Comparison of ENCODE assay signal across 18 cellular contexts in the genomic region with DNA sequence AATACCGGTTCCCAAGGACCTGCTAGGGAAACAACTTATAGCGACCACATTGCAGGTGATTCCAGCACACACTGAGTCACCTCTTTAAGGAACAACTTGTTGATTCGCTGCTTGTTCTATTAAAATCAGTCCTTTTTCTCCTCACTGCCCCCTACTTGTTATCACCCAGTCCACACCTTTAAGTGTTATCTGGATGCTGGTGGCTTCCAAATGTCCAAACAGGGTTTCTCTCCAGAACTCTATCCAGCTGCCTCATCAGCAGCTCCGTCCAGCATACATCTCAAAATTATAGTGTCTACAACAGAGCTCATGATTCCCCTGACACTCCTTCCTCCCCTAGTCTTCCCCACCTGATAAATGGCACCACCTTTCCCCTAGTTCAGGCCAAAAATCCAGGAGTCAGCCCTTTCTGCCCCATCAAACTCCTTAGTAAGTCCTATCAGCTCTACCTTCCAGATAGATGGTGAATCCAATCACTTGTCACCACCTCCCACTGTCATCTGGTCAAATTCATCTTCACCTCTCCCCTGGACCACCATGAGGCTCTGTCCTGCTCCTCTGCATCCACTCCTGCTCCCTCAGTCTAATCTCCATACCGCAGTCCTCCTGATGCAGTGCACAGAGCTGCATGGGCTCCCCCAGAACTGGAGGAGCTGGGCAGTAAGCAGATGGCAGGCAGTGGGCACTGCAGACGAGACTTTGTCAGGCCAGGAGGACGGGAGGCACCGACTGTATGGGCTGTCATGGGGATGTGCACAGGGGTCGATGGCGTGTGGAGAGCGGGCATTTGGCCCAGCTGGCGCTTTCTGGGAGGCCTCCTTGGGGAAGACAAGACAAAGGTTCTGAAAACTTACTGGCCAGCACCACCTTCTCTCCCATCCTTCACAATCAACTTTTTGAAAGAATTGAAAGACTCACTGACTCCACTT. TPM values are rescaled to one million over a fixed set of nuclear protein-coding genes. Genes with fewer than 3 reads are reported as not detected.
DNase-seq lines count a peak whose midpoint lies in the region; ATAC-seq, FAIRE-seq and TF ChIP-seq lines count a peak whose summit lies in the region.
"Had no signal": no experiment of that assay in that cellular context is flagged by ENCODE, and none has a peak within 500 bp of the region (broad histone marks: within the 10 kb centered on the region; RNA-seq: fewer than 3 reads in every experiment).

No MANE protein-coding gene starts in this region.

- POLR2A ChIA-PET in CD4-positive, alpha-beta T cell (lab: Charles Lee): interaction anchor here (0.7 to 17.1 kb wide), 7 partner anchors 10 to 53 kb away, joined by 3 to 392 read pairs (median 3); a partner anchor contains a TSS
- POLR2A ChIA-PET in activated CD4-positive, alpha-beta memory T cell treated with anti-CD3 and anti-CD28 coated beads, Interleukin-2, amount 10 ng/mL, durations not matched to agents 7 days and 5 days (lab: Charles Lee): interaction anchor here (1.3 to 28.9 kb wide), 7 partner anchors 8 to 190 kb away, joined by 3 to 1195 read pairs (median 603); a partner anchor contains a TSS

- H3K4me3 Mint-ChIP-seq in CD4-positive, alpha-beta T cell: no peak overlapping the region
- no peak overlapping the region for H3K4me3 Mint-ChIP-seq in activated CD4-positive, alpha-beta memory T cell treated with anti-CD3 and anti-CD28 coated beads, Interleukin-2, amount 10 ng/mL, durations not matched to agents 7 days and 5 days
- H3K4me3 Mint-ChIP-seq in memory B cell (peak overlapping the region; percentile 15), chondrocyte (ENCODE audit: unreplicated experiment) (no peak overlapping the region)

- no peak for ATAC-seq in CD4-positive, alpha-beta T cell (ENCODE audit: poor library complexity)
- no peak for ATAC-seq in memory B cell (ENCODE audit: low read depth)
- ATAC-seq in mucosa of descending colon: no peak

- H3K27ac Mint-ChIP-seq in CD4-positive, alpha-beta T cell: peak overlapping the region; percentile 83
- peak overlapping the region; percentile 99 for H3K27ac Mint-ChIP-seq in activated CD4-positive, alpha-beta memory T cell treated with anti-CD3 and anti-CD28 coated beads, Interleukin-2, amount 10 ng/mL, durations not matched to agents 7 days and 5 days
- H3K27ac Mint-ChIP-seq in memory B cell (peak overlapping the region; percentile 88), chondrocyte (ENCODE audit: unreplicated experiment) (no peak overlapping the region)

- no peak overlapping the region for H3K4me3 ChIP-seq in mucosa of descending colon
- H3K4me3 ChIP-seq: BLaER1 treated with 17β-estradiol and CSF1 and Interleukin-3, amounts not matched to agents 10 nM and 100 nM; tibial nerve had no signal

- H3K4me1 Mint-ChIP-seq in CD4-positive, alpha-beta T cell (ENCODE audit: low read depth): peaks cover 100% of the 10 kb centered on the region
- peaks cover 100% of the 10 kb centered on the region for H3K4me1 Mint-ChIP-seq in activated CD4-positive, alpha-beta memory T cell treated with anti-CD3 and anti-CD28 coated beads, Interleukin-2, amount 10 ng/mL, durations not matched to agents 7 days and 5 days
- H3K4me1 Mint-ChIP-seq in memory B cell: peaks cover 77% of the 10 kb centered on the region
- H3K4me1 Mint-ChIP-seq in chondrocyte (ENCODE audit: low read depth): no peaks in the 10 kb centered on the region

- FAIRE-seq in GM12892 (lab: Jason Lieb, UNC): peak; percentile 27
- FAIRE-seq: GM12891 had no signal

- peaks cover 28% of the 10 kb centered on the region for H3K36me3 Mint-ChIP-seq in CD4-positive, alpha-beta T cell (ENCODE audit: low read depth)
- H3K36me3 Mint-ChIP-seq in activated CD4-positive, alpha-beta memory T cell treated with anti-CD3 and anti-CD28 coated beads, Interleukin-2, amount 10 ng/mL, durations not matched to agents 7 days and 5 days (ENCODE audit: low read depth): peaks cover 33% of the 10 kb centered on the region
- peaks cover 3% of the 10 kb centered on the region for H3K36me3 Mint-ChIP-seq in memory B cell
- peaks cover 1% of the 10 kb centered on the region for H3K36me3 Mint-ChIP-seq in chondrocyte (ENCODE audit: low read depth)

- H3K27me3 Mint-ChIP-seq in CD4-positive, alpha-beta T cell: no peaks in the 10 kb centered on the region
- H3K27me3 Mint-ChIP-seq in activated CD4-positive, alpha-beta memory T cell treated with anti-CD3 and anti-CD28 coated beads, Interleukin-2, amount 10 ng/mL, durations not matched to agents 7 days and 5 days: no peaks in the 10 kb centered on the region
- H3K27me3 Mint-ChIP-seq in memory B cell (no peaks in the 10 kb centered on the region), chondrocyte (ENCODE audit: low read depth) (peaks cover 20% of the 10 kb centered on the region)

- DNase-seq in CD4-positive, alpha-beta T cell: no peak
- no peak for DNase-seq in GM12892 (ENCODE audit: insufficient read length)
- DNase-seq in activated CD4-positive, alpha-beta memory T cell treated with anti-CD3 and anti-CD28 coated beads, Interleukin-2, amount 10 ng/mL, durations not matched to agents 7 days and 5 days: no peak
- DNase-seq in memory B cell (ENCODE audit: low spot score in 2 of 2): no peak
- no peak for DNase-seq in chondrocyte (ENCODE audit: low spot score)
- DNase-seq in NCI-H187 treated with DMSO at 0.1 percent for 48 hours (lab: John Stamatoyannopoulos, UW): no peak
- no peak for DNase-seq in mucosa of descending colon
- DNase-seq in Ammon's horn (ENCODE audit: low spot score): no peak
- DNase-seq: cortex of kidney; EL; NCI-H2081 treated with DMSO at 0.1 percent for 48 hours; NCI-H69; stimulated activated CD4-positive, alpha-beta T cell treated with anti-CD3 and anti-CD28 coated beads, Interleukin-1b, Interleukin-23, amount 100 ng/mL, for 48 hours; T-helper 9 cell had no signal

- no peaks in the 10 kb centered on the region for H3K9me3 ChIP-seq in CD4-positive, alpha-beta T cell (ENCODE audit: control insufficient read depth, low read length)
- H3K9me3 ChIP-seq in mucosa of descending colon: no peaks in the 10 kb centered on the region

- intact Hi-C loops in CD4-positive, alpha-beta T cell (cut with DNase I, micrococcal nuclease): loop anchor here in 1 of 2 experiments (5.0 kb wide), 1 partner anchor 42 kb away; no protein-coding TSS in a partner anchor
- intact Hi-C loops in mucosa of descending colon (cut with DNase I, micrococcal nuclease): no loop called here

- H3K27me3 ChIP-seq in CD4-positive, alpha-beta T cell (ENCODE audit: control insufficient read depth, insufficient read depth, low read length): no peaks in the 10 kb centered on the region
- H3K27me3 ChIP-seq: BLaER1 treated with 17β-estradiol and CSF1 and Interleukin-3, amounts not matched to agents 10 nM and 100 nM had no signal

- H3K27ac ChIP-seq in CD4-positive, alpha-beta T cell (ENCODE audit: low read depth, low read length): no peak overlapping the region

- H3K4me1 ChIP-seq in mucosa of descending colon (ENCODE audit: low read depth): peaks cover 12% of the 10 kb centered on the region

- no peak for TF ChIP-seq CTCF in CD4-positive, alpha-beta T cell (IDR thresholded peaks at IDR 0.05)
- TF ChIP-seq CTCF in chondrocyte (IDR thresholded peaks at IDR 0.05) (no peak), mucosa of descending colon (IDR thresholded peaks at IDR 0.05) (no peak)

- H3K36me3 ChIP-seq in mucosa of descending colon (ENCODE audit: low read depth): no peaks in the 10 kb centered on the region
- H3K36me3 ChIP-seq: tibial nerve had no signal

- CTCF ChIA-PET in CD4-positive, alpha-beta T cell (lab: Charles Lee): interaction anchor here (0.6 to 1.4 kb wide), 3 partner anchors 56 to 59 kb away, joined by 3 read pairs; no protein-coding TSS in a partner anchor
- CTCF ChIA-PET in activated CD4-positive, alpha-beta memory T cell treated with anti-CD3 and anti-CD28 coated beads, Interleukin-2, amount 10 ng/mL, durations not matched to agents 7 days and 5 days (lab: Charles Lee): interaction anchor here (0.7 to 15.4 kb wide), 5 partner anchors 18 to 47 kb away, joined by 3 to 192 read pairs (median 3); no protein-coding TSS in a partner anchor

- H3K9me3 Mint-ChIP-seq in CD4-positive, alpha-beta T cell: no peaks in the 10 kb centered on the region
- peaks cover 8% of the 10 kb centered on the region for H3K9me3 Mint-ChIP-seq in activated CD4-positive, alpha-beta memory T cell treated with anti-CD3 and anti-CD28 coated beads, Interleukin-2, amount 10 ng/mL, durations not matched to agents 7 days and 5 days
- peaks cover 2% of the 10 kb centered on the region for H3K9me3 Mint-ChIP-seq in memory B cell
- H3K9me3 Mint-ChIP-seq in chondrocyte (ENCODE audit: low read depth): peaks cover 8% of the 10 kb centered on the region

- TF ChIP-seq POLR2A in GM12892 (IDR thresholded peaks at IDR 0.05; ENCODE audit: low read depth, low read length): no peak

RNA-seq across cellular contexts. Expression of a gene that starts 19.3 kb away (rescaled TPM):
- total RNA-seq in CD4-positive, alpha-beta T cell: 100 to 1,000 TPM; 193 to 203 TPM
- 7.5 TPM for polyA plus RNA-seq in GM12892 (2012; ENCODE audit: missing spikeins)
- 100 to 1,000 TPM; 286 to 291 TPM for total RNA-seq in activated CD4-positive, alpha-beta memory T cell treated with anti-CD3 and anti-CD28 coated beads, Interleukin-2, amount 10 ng/mL, durations not matched to agents 7 days and 5 days
- 0.12 to 0.77 TPM in 2 of 3 replicates, not detected in the other for total RNA-seq in chondrocyte
- 10 to 100 TPM in 2 of 3 donors, 1 to 10 TPM in 1; 9.3 to 25.9 (median 12.5) TPM for total RNA-seq in mucosa of descending colon
- total RNA-seq: MCF 10A had no signal
